Comparison of ENCODE assay signal across 26 cellular contexts in genomic region chr2:78035804-78036203, GRCh38.
"Had no signal": no experiment of that assay in that cellular context is flagged by ENCODE, and none has a peak within 500 bp of the region (broad histone marks: within the 10 kb centered on the region; RNA-seq: fewer than 3 reads in every experiment).

No MANE protein-coding gene starts in this region.

- H3K4me1 ChIP-seq: foreskin keratinocyte, neural progenitor cell, thyroid gland had no signal

- H3K4me2 ChIP-seq: neural progenitor cell had no signal

- H3K36me3 Mint-ChIP-seq: activated naive CD4-positive, alpha-beta T cell treated with anti-CD3 and anti-CD28 coated beads, Interleukin-2, amount 10 ng/mL, durations not matched to agents 7 days and 5 days; brain; naive thymus-derived CD4-positive, alpha-beta T cell; neural progenitor cell had no signal

- H3K36me3 ChIP-seq: neural progenitor cell, thyroid gland had no signal

- H3K4me3 Mint-ChIP-seq: activated CD4-positive, alpha-beta T cell treated with anti-CD3 and anti-CD28 coated beads, Interleukin-2, amount 10 ng/mL, durations not matched to agents 7 days and 5 days; activated CD8-positive, alpha-beta T cell treated with anti-CD3 and anti-CD28 coated beads, Interleukin-2, amount 10 ng/mL, durations not matched to agents 7 days and 5 days; activated naive CD4-positive, alpha-beta T cell treated with anti-CD3 and anti-CD28 coated beads, Interleukin-2, amount 10 ng/mL, durations not matched to agents 7 days and 5 days; activated naive CD8-positive, alpha-beta T cell treated with anti-CD3 and anti-CD28 coated beads, Interleukin-2, amount 50 U/mL, for 24 hours; activated T-cell treated with anti-CD3 and anti-CD28 coated beads, Interleukin-2, amount 50 U/mL, for 24 hours; brain; naive thymus-derived CD4-positive, alpha-beta T cell; neural progenitor cell had no signal

- H3K27ac Mint-ChIP-seq: activated CD4-positive, alpha-beta T cell treated with anti-CD3 and anti-CD28 coated beads, Interleukin-2, amount 10 ng/mL, durations not matched to agents 7 days and 5 days; activated CD8-positive, alpha-beta T cell treated with anti-CD3 and anti-CD28 coated beads, Interleukin-2, amount 10 ng/mL, durations not matched to agents 7 days and 5 days; activated naive CD4-positive, alpha-beta T cell treated with anti-CD3 and anti-CD28 coated beads, Interleukin-2, amount 10 ng/mL, durations not matched to agents 7 days and 5 days; activated naive CD8-positive, alpha-beta T cell treated with anti-CD3 and anti-CD28 coated beads, Interleukin-2, amount 50 U/mL, for 24 hours; activated T-cell treated with anti-CD3 and anti-CD28 coated beads, Interleukin-2, amount 50 U/mL, for 24 hours; brain; naive thymus-derived CD4-positive, alpha-beta T cell; neural progenitor cell; progenitor cell of endocrine pancreas had no signal

- H3K4me1 Mint-ChIP-seq: activated CD4-positive, alpha-beta T cell treated with anti-CD3 and anti-CD28 coated beads, Interleukin-2, amount 10 ng/mL, durations not matched to agents 7 days and 5 days; activated naive CD4-positive, alpha-beta T cell treated with anti-CD3 and anti-CD28 coated beads, Interleukin-2, amount 10 ng/mL, durations not matched to agents 7 days and 5 days; activated naive CD8-positive, alpha-beta T cell treated with anti-CD3 and anti-CD28 coated beads, Interleukin-2, amount 50 U/mL, for 24 hours; brain; naive thymus-derived CD4-positive, alpha-beta T cell; neural progenitor cell had no signal

- FAIRE-seq: colon, islet of Langerhans, urothelium cell line had no signal

- H3K27ac ChIP-seq: dorsolateral prefrontal cortex, epithelial cell of prostate, foreskin keratinocyte, neural progenitor cell, thyroid gland had no signal

- H3K4me3 ChIP-seq: dorsolateral prefrontal cortex, neural progenitor cell, thyroid gland had no signal

- H2AFZ ChIP-seq: neural progenitor cell had no signal

- H3K27me3 Mint-ChIP-seq: activated CD4-positive, alpha-beta T cell treated with anti-CD3 and anti-CD28 coated beads, Interleukin-2, amount 10 ng/mL, durations not matched to agents 7 days and 5 days; activated naive CD4-positive, alpha-beta T cell treated with anti-CD3 and anti-CD28 coated beads, Interleukin-2, amount 10 ng/mL, durations not matched to agents 7 days and 5 days; activated naive CD8-positive, alpha-beta T cell treated with anti-CD3 and anti-CD28 coated beads, Interleukin-2, amount 50 U/mL, for 24 hours; activated T-cell treated with anti-CD3 and anti-CD28 coated beads, Interleukin-2, amount 50 U/mL, for 24 hours; naive thymus-derived CD4-positive, alpha-beta T cell; progenitor cell of endocrine pancreas had no signal

- DNase-seq: activated CD4-positive, alpha-beta T cell treated with anti-CD3 and anti-CD28 coated beads, Interleukin-2, amount 10 ng/mL, durations not matched to agents 7 days and 5 days; activated CD8-positive, alpha-beta T cell treated with anti-CD3 and anti-CD28 coated beads, Interleukin-2, amount 10 ng/mL, durations not matched to agents 7 days and 5 days; activated naive CD4-positive, alpha-beta T cell treated with anti-CD3 and anti-CD28 coated beads, Interleukin-2, amount 10 ng/mL, durations not matched to agents 7 days and 5 days; activated naive CD8-positive, alpha-beta T cell treated with anti-CD3 and anti-CD28 coated beads, Interleukin-2, amount 50 U/mL, for 24 hours; activated T-cell treated with anti-CD3 and anti-CD28 coated beads, Interleukin-2, amount 50 U/mL, for 24 hours; anterior cingulate cortex; central memory CD4-positive, alpha-beta T cell; dorsolateral prefrontal cortex; foreskin keratinocyte; hippocampal formation; left cardiac atrium; mesenchymal stem cell; naive thymus-derived CD4-positive, alpha-beta T cell; stimulated activated CD4-positive, alpha-beta T cell treated with anti-CD3 and anti-CD28 coated beads, Interleukin-12 subunit alpha, Interleukin-12 subunit beta, amount 100 ng/mL, for 4 hours; stimulated activated CD4-positive, alpha-beta T cell treated with anti-CD3 and anti-CD28 coated beads, Interleukin-1b, Interleukin-23, amount 100 ng/mL, for 48 hours; stimulated activated CD8-positive, alpha-beta memory T cell treated with anti-CD3 and anti-CD28 coated beads, Interleukin-4, amount 100 ng/mL, for 48 hours; stimulated activated naive CD4-positive, alpha-beta T cell; T-helper 9 cell; thyroid gland had no signal

- H3K9ac ChIP-seq: neural progenitor cell had no signal

- H3K27me3 ChIP-seq: dorsolateral prefrontal cortex, foreskin keratinocyte, neural progenitor cell, thyroid gland had no signal

- H3K9me3 ChIP-seq: thyroid gland had no signal
